23 cellular contexts compared by ENCODE assay signal in genomic region chr10:74415440-74415839, GRCh38.
"Had no signal": no experiment of that assay in that cellular context is flagged by ENCODE, and none has a peak within 500 bp of the region (broad histone marks: within the 10 kb centered on the region; RNA-seq: fewer than 3 reads in every experiment).

No MANE protein-coding gene starts in this region.

- ATAC-seq: effector memory CD8-positive, alpha-beta T cell; gastrocnemius medialis; left lobe of liver; natural killer cell; pancreas; stimulated activated effector memory CD8-positive, alpha-beta T cell treated with anti-CD3 and anti-CD28 coated beads, Interleukin-12 subunit alpha, Interleukin-12 subunit beta, amount 100 ng/mL, for 72 hours had no signal

- H3K27ac ChIP-seq: esophagus squamous epithelium, gastrocnemius medialis, pancreas, prostate gland, right atrium auricular region, sigmoid colon, stomach, thyroid gland, vagina had no signal

- FAIRE-seq: kidney, pancreas had no signal

- H3K9me3 ChIP-seq: esophagus squamous epithelium, gastrocnemius medialis, pancreas, prostate gland, right atrium auricular region, sigmoid colon, thyroid gland, vagina had no signal

- H3K27me3 ChIP-seq: esophagus squamous epithelium, gastrocnemius medialis, pancreas, right atrium auricular region, sigmoid colon, stomach, thyroid gland, vagina had no signal

- DNase-seq: cortex of kidney; effector memory CD8-positive, alpha-beta T cell; erythroblast; esophagus squamous epithelium; gastrocnemius medialis; head of caudate nucleus; kidney; natural killer cell; occipital lobe; pancreas; sigmoid colon; stimulated activated CD4-positive, alpha-beta T cell treated with anti-CD3 and anti-CD28 coated beads, Interleukin-2, amount 100 ng/mL, for 24 hours; stimulated activated CD4-positive, alpha-beta T cell treated with anti-CD3 and anti-CD28 coated beads, Interleukin-4, amount 100 ng/mL, for 24 hours; stimulated activated naive CD4-positive, alpha-beta T cell treated with Interleukin-2 at 50 U/mL for 16 hours; stomach; thyroid gland; trophoblast cell had no signal

- H3K4me1 ChIP-seq: esophagus squamous epithelium, prostate gland, right atrium auricular region, sigmoid colon, vagina had no signal

- H3K4me3 ChIP-seq: esophagus squamous epithelium, gastrocnemius medialis, lung, pancreas, prostate gland, right atrium auricular region, sigmoid colon, stomach, thyroid gland, vagina had no signal

- H3K36me3 ChIP-seq: gastrocnemius medialis, pancreas, prostate gland, right atrium auricular region, sigmoid colon, thyroid gland had no signal
